ENCODE assay signal across 8 cellular contexts in genomic region chr11:62621567-62622470, GRCh38. TPM values are rescaled to one million over a fixed set of nuclear protein-coding genes. Genes with fewer than 3 reads are reported as not detected.
A peak's percentile ranks its signal among the peaks of the same experiment; 100 is the strongest.
DNase-seq lines count a peak whose midpoint lies in the region; ATAC-seq and TF ChIP-seq lines count a peak whose summit lies in the region.

TSS of gene B3GAT3 (minus strand) at chr11:62621986. CDS start at chr11:62621947, 39 bp downstream.

- H3K27ac ChIP-seq in testis, result peak within 1 kb of the TSS; percentile 81 to 84

- no peaks in the 10 kb centered on the region for H3K9me3 Mint-ChIP-seq in activated naive CD4-positive, alpha-beta T cell treated with anti-CD3 and anti-CD28 coated beads, Interleukin-2, amount 50 U/mL, for 72 hours

- DNase-seq in NCI-H1092 treated with DMSO at 0.1 percent for 48 hours (lab: John Stamatoyannopoulos, UW) (peak; percentile 99), SKM-1 (lab: John Stamatoyannopoulos, UW; ENCODE audit: unreplicated experiment) (peak; percentile 93), glomerular visceral epithelial cell (ENCODE audit: extremely low spot score) (peak; percentile 99), omental fat pad (ENCODE audit: low spot score) (peak; percentile 96), testis (peak; percentile 98)
- peak; percentile 91 to 99 for DNase-seq in activated naive CD4-positive, alpha-beta T cell treated with anti-CD3 and anti-CD28 coated beads, Interleukin-2, amount 50 U/mL, for 72 hours (ENCODE audit: low spot score in 2 of 2)

- peak within 1 kb of the TSS; percentile 92 to 98 for H3K27ac Mint-ChIP-seq in activated naive CD4-positive, alpha-beta T cell treated with anti-CD3 and anti-CD28 coated beads, Interleukin-2, amount 50 U/mL, for 72 hours

- H3K27me3 ChIP-seq in testis, result no peaks in the 10 kb centered on the region

- no peaks in the 10 kb centered on the region for H3K36me3 ChIP-seq in testis (ENCODE audit: low read depth, missing control alignments)

- TF ChIP-seq CTCF in omental fat pad (IDR thresholded peaks at IDR 0.05) (no peak), testis (IDR thresholded peaks at IDR 0.05) (peak in 2 of 3 experiments; percentile 27 to 30)

- ATAC-seq in HG02610 (IDR thresholded peaks at IDR 0.05; ENCODE audit: unreplicated experiment) (peak; percentile 93), omental fat pad (ENCODE audit: low FRiP score) (peak; percentile 98)
- ATAC-seq in activated naive CD4-positive, alpha-beta T cell treated with anti-CD3 and anti-CD28 coated beads, Interleukin-2, amount 50 U/mL, for 72 hours, result peak; percentile 94 to 95

- H3K4me1 ChIP-seq in testis, result peaks cover 7% of the 10 kb centered on the region

- H3K36me3 Mint-ChIP-seq in activated naive CD4-positive, alpha-beta T cell treated with anti-CD3 and anti-CD28 coated beads, Interleukin-2, amount 50 U/mL, for 72 hours, result peaks cover 21 to 27% of the 10 kb centered on the region in 2 donors

- TF ChIP-seq POLR2A in testis (IDR thresholded peaks at IDR 0.05), result peak; percentile 20

- H3K9me3 ChIP-seq in testis, result no peaks in the 10 kb centered on the region

- H3K4me3 ChIP-seq in GM08714 (ENCODE audit: low read length) (peak within 1 kb of the TSS; percentile 72), testis (peak within 1 kb of the TSS; percentile 79 to 94)

- 1% methylated on average over 18 to 76 of the region's 77 CpGs for WGBS in testis, 2 donors

- intact Hi-C loops in testis (cut with DNase I; ENCODE audit: low total_unique reads), result no loop called here

RNA-seq across cellular contexts. Expression of gene B3GAT3, which starts in this region (rescaled TPM):
- 10 to 100 TPM; 69.6 to 79.5 TPM for total RNA-seq in activated naive CD4-positive, alpha-beta T cell treated with anti-CD3 and anti-CD28 coated beads, Interleukin-2, amount 50 U/mL, for 72 hours
- total RNA-seq in omental fat pad (10 to 100 TPM; 18.8 to 40.7 (median 23.2) TPM), testis (10 to 100 TPM; 66.4 to 69.2 TPM)
- polyA plus RNA-seq in testis (ENCODE audit: insufficient read depth, low read depth, low replicate concordance), result 36.6 TPM

Comparison
In these comparisons a context has a peak if more than half of its experiments do, and no peak if none do; other contexts are left out.
1. Peak in every context shown above with its lines: DNase-seq, ATAC-seq, H3K4me3 ChIP-seq and H3K27ac ChIP-seq.
2. CTCF ChIP-seq: peak in testis (2 of 3); none in omental fat pad (0 of 3).